Comparison of ENCODE assay signal across 15 cellular contexts in the genomic region with DNA sequence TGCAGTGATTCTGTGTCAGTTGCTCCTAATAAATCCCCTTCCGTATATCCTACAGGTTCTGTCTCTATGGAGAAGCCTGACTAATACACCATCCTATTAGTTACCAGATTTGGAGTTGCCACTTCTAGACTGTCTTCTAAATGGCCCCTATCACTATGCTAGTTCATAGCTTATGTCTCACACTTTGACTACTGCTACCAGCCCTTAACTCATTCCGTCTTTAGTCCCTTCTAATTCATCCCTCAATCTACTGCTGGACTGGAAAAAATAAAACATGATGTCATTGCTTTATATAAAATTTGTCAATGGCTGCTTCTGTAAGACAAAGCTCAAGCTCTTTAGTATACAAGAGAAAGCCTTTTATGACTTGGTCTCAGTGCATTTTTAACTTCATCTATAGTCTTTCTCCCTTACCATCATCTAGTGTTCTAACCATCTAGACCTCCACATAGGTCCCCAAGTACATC.
DNase-seq lines count a peak whose midpoint lies in the region; ATAC-seq, FAIRE-seq and TF ChIP-seq lines count a peak whose summit lies in the region.
"Had no signal": no experiment of that assay in that cellular context is flagged by ENCODE, and none has a peak within 500 bp of the region (broad histone marks: within the 10 kb centered on the region; RNA-seq: fewer than 3 reads in every experiment).

No MANE protein-coding gene starts in this region.

- TF ChIP-seq POLR2A in HepG2 (IDR thresholded peaks at IDR 0.05; ENCODE audit: insufficient read depth in 1 of 2, low read depth in 2 of 2, low read length in 2 of 2) (no peak), right lobe of liver (IDR thresholded peaks at IDR 0.05) (no peak)

- H3K27ac ChIP-seq in HepG2 (ENCODE audit: extremely low read length, insufficient read depth, low read length) (no peak overlapping the region), right lobe of liver (no peak overlapping the region), angular gyrus (ENCODE audit: low read depth, low read length) (peak overlapping the region; percentile 67)
- H3K27ac ChIP-seq: BLaER1 treated with 17β-estradiol and CSF1 and Interleukin-3, amounts not matched to agents 10 nM and 100 nM had no signal

- peaks cover 24% of the 10 kb centered on the region for H3K9me3 ChIP-seq in HepG2 (ENCODE audit: low read length)
- H3K9me3 ChIP-seq in right lobe of liver, result no peaks in the 10 kb centered on the region

- no peaks in the 10 kb centered on the region for H3K79me2 ChIP-seq in HepG2 (ENCODE audit: insufficient read depth, low read length)

- H3K4me3 ChIP-seq in HepG2 (replicated peaks in 1 of 3; ENCODE audit: insufficient read depth in 1 of 3, low read depth in 2 of 3, low read length in 3 of 3) (no peak overlapping the region), right lobe of liver (no peak overlapping the region)
- H3K4me3 ChIP-seq: BLaER1 treated with 17β-estradiol and CSF1 and Interleukin-3, amounts not matched to agents 10 nM and 100 nM; GM23338 had no signal

- FAIRE-seq in HepG2 (lab: Jason Lieb, UNC), result no peak
- FAIRE-seq: D721Med had no signal

- no peak for TF ChIP-seq RAD21 in HepG2 (CRISPR knock-in tag; IDR thresholded peaks at IDR 0.05)

- H4K20me1 ChIP-seq in HepG2 (ENCODE audit: insufficient read depth, low read length), result no peaks in the 10 kb centered on the region

- no peak overlapping the region for H3K4me2 ChIP-seq in HepG2 (ENCODE audit: low read depth, low read length)
- H3K4me2 ChIP-seq: BLaER1 treated with 17β-estradiol and CSF1 and Interleukin-3, amounts not matched to agents 10 nM and 100 nM; GM23338 had no signal

- WGBS in HepG2 (ENCODE audit: low lambda C conversion rate), result 92% methylated on average over 2 of the region's 2 CpGs
- 94% methylated on average over 2 of the region's 2 CpGs for WGBS in right lobe of liver (ENCODE audit: insufficient coverage, low coverage, low lambda C conversion rate, missing lambda C conversion rate)

- H3K27me3 ChIP-seq in HepG2 (ENCODE audit: control insufficient read depth in 1 of 2, insufficient read depth in 2 of 2, low read length in 2 of 2) (no peaks in the 10 kb centered on the region), right lobe of liver (no peaks in the 10 kb centered on the region)
- H3K27me3 ChIP-seq: BLaER1 treated with 17β-estradiol and CSF1 and Interleukin-3, amounts not matched to agents 10 nM and 100 nM had no signal

- no TSS peak for BruUV-seq in HepG2 (replicated peaks; lab: Mats Ljungman, UMichigan)

- DNase-seq in HepG2 (ENCODE audit: low spot score), result no peak
- no peak for DNase-seq in right lobe of liver
- DNase-seq in left ventricle myocardium superior, result no peak
- DNase-seq in DMS153 treated with DMSO at 0.1 percent for 48 hours (lab: John Stamatoyannopoulos, UW; ENCODE audit: unreplicated experiment), result no peak
- no peak for DNase-seq in SW 1271 (lab: John Stamatoyannopoulos, UW)
- no peak for DNase-seq in NCI-H345 treated with DMSO at 0.1 percent for 48 hours (lab: John Stamatoyannopoulos, UW; ENCODE audit: unreplicated experiment)
- DNase-seq: CD8-positive, alpha-beta memory T cell; NCI-H1694; NCI-H2081 treated with DMSO at 0.1 percent for 48 hours had no signal

- intact Hi-C loops in HepG2 (cut with micrococcal nuclease; ENCODE audit: unreplicated experiment), result no loop called here
- intact Hi-C loops in right lobe of liver (cut with DNase I), result no loop called here
- intact Hi-C loops in left ventricle myocardium superior (cut with micrococcal nuclease), result no loop called here

- H3K36me3 ChIP-seq in HepG2 (replicated peaks in 1 of 2; ENCODE audit: control insufficient read depth in 1 of 2, insufficient read depth in 2 of 2, low read length in 2 of 2), result peaks cover 3 to 27% of the 10 kb centered on the region in 2 experiments; a peak in 4 of 5 replicates
- H3K36me3 ChIP-seq in right lobe of liver, result peaks cover 0 to 5% (median under 1%) of the 10 kb centered on the region in 4 donors

- CTCF ChIA-PET in HepG2 (lab: Yijun Ruan, JAX; ENCODE audit: low intra/inter-chr PET ratio, low total read pairs), result no interaction called here

- TF ChIP-seq EP300 in HepG2 (IDR thresholded peaks at IDR 0.05; ENCODE audit: low read depth in 2 of 2, low read length in 2 of 2) (no peak), HepG2 (CRISPR knock-in tag; IDR thresholded peaks at IDR 0.05; ENCODE audit: borderline replicate concordance) (no peak)

- H3K4me1 ChIP-seq in HepG2 (ENCODE audit: insufficient read depth, low read length) (no peaks in the 10 kb centered on the region), right lobe of liver (no peaks in the 10 kb centered on the region)
- H3K4me1 ChIP-seq: BLaER1 treated with 17β-estradiol and CSF1 and Interleukin-3, amounts not matched to agents 10 nM and 100 nM had no signal

- POLR2A ChIA-PET in HepG2 (lab: Yijun Ruan, JAX), result no interaction called here

- no peak overlapping the region for H2AFZ ChIP-seq in HepG2 (ENCODE audit: low read length)
- H2AFZ ChIP-seq: GM23338 had no signal

- ATAC-seq in HepG2 (no peak), right lobe of liver (no peak), left ventricle myocardium superior (peak; percentile 63)
- ATAC-seq: GM23338, HCT116, Panc1 had no signal

- in situ Hi-C loops in HepG2 (cut with HindIII; ENCODE audit: extremely low pct_ligation_motif_present, low pct_unique_long_range_greater_than_20kb), result no loop called here

- TF ChIP-seq CTCF in HepG2 (CRISPR knock-in tag; IDR thresholded peaks at IDR 0.05), result no peak
- no peak for TF ChIP-seq CTCF in right lobe of liver (IDR thresholded peaks at IDR 0.05)

- H3K9ac ChIP-seq in HepG2 (ENCODE audit: insufficient read depth, low read depth, low read length), result no peak overlapping the region
- H3K9ac ChIP-seq: BLaER1 treated with 17β-estradiol and CSF1 and Interleukin-3, amounts not matched to agents 10 nM and 100 nM had no signal

TF ChIP-seq in HepG2, 621 proteins besides CTCF, POLR2A, EP300 and RAD21:
- TF ChIP-seq ATF7 (IDR thresholded peaks at IDR 0.05) (peak; percentile 83), ATF7 (CRISPR knock-in tag; IDR thresholded peaks at IDR 0.05) (no peak), ZNF496 (CRISPR knock-in tag; IDR thresholded peaks at IDR 0.05; ENCODE audit: insufficient replicate concordance) (no peak)
